24 cellular contexts compared by ENCODE assay signal in genomic region chrX:115939636-115940160, GRCh38.
DNase-seq lines count a peak whose midpoint lies in the region; ATAC-seq, FAIRE-seq and TF ChIP-seq lines count a peak whose summit lies in the region.
"Had no signal": no experiment of that assay in that cellular context is flagged by ENCODE, and none has a peak within 500 bp of the region (broad histone marks: within the 10 kb centered on the region; RNA-seq: fewer than 3 reads in every experiment).

No MANE protein-coding gene starts in this region.

- H2AFZ ChIP-seq in osteoblast (ENCODE audit: low read length), result no peak overlapping the region
- H2AFZ ChIP-seq: GM23338 had no signal

- H3K4me1 ChIP-seq in osteoblast (ENCODE audit: insufficient read depth, low read length), result no peaks in the 10 kb centered on the region
- H3K4me1 ChIP-seq: prostate gland, tibial nerve had no signal

- H3K36me3 ChIP-seq in WERI-Rb-1 (no peaks in the 10 kb centered on the region), osteoblast (ENCODE audit: insufficient read depth, low read length) (no peaks in the 10 kb centered on the region)
- H3K36me3 ChIP-seq: prostate gland had no signal

- no peak overlapping the region for H3K4me3 ChIP-seq in WERI-Rb-1 (ENCODE audit: low read depth, low read length)
- H3K4me3 ChIP-seq in osteoblast (ENCODE audit: insufficient read depth, low read length), result no peak overlapping the region
- H3K4me3 ChIP-seq: GM23338, lung, prostate gland, tibial nerve had no signal

- H4K20me1 ChIP-seq in osteoblast (ENCODE audit: insufficient read depth, low read length), result no peaks in the 10 kb centered on the region

- H3K27me3 Mint-ChIP-seq in progenitor cell of endocrine pancreas, result no peaks in the 10 kb centered on the region
- H3K27me3 Mint-ChIP-seq: activated CD4-positive, alpha-beta memory T cell treated with anti-CD3 and anti-CD28 coated beads, Interleukin-2, amount 10 ng/mL, durations not matched to agents 7 days and 5 days; activated naive CD8-positive, alpha-beta T cell treated with anti-CD3 and anti-CD28 coated beads for 36 hours; central memory CD8-positive, alpha-beta T cell had no signal

- H3K27me3 ChIP-seq in WERI-Rb-1 (ENCODE audit: insufficient read depth, low read depth, severe bottlenecking), result no peaks in the 10 kb centered on the region
- peaks cover 11% of the 10 kb centered on the region for H3K27me3 ChIP-seq in osteoblast (ENCODE audit: insufficient read depth, low read length)

- H3K4me2 ChIP-seq in osteoblast (ENCODE audit: insufficient read depth, low read length), result no peak overlapping the region

- peak; percentile 60 for FAIRE-seq in GM18507 (lab: Jason Lieb, UNC)

- H3K27ac Mint-ChIP-seq in progenitor cell of endocrine pancreas, result no peak overlapping the region
- H3K27ac Mint-ChIP-seq: activated CD4-positive, alpha-beta memory T cell treated with anti-CD3 and anti-CD28 coated beads, Interleukin-2, amount 10 ng/mL, durations not matched to agents 7 days and 5 days; activated naive CD8-positive, alpha-beta T cell treated with anti-CD3 and anti-CD28 coated beads for 36 hours; GM23338 had no signal

- no peaks in the 10 kb centered on the region for H3K79me2 ChIP-seq in osteoblast (ENCODE audit: insufficient read depth, low read length)

- TF ChIP-seq CTCF in 22Rv1 (IDR thresholded peaks at IDR 0.05) (no peak), WERI-Rb-1 (IDR thresholded peaks at IDR 0.05; ENCODE audit: low read depth, low read length) (no peak), progenitor cell of endocrine pancreas (IDR thresholded peaks at IDR 0.05; ENCODE audit: unreplicated experiment) (no peak), osteoblast (IDR thresholded peaks at IDR 0.05; ENCODE audit: extremely low read depth, low read depth, low read length) (no peak)

- no peak for DNase-seq in GM18507 (ENCODE audit: extremely low spot score, insufficient read length, low read depth)
- no peak for DNase-seq in WERI-Rb-1
- no peak for DNase-seq in progenitor cell of endocrine pancreas (ENCODE audit: low spot score, unreplicated experiment)
- no peak for DNase-seq in NCI-H2029 (lab: John Stamatoyannopoulos, UW)
- no peak for DNase-seq in osteoblast (ENCODE audit: insufficient read length, low spot score, missing footprints)
- DNase-seq in caudate nucleus (lab: John Stamatoyannopoulos, UW), result no peak
- DNase-seq: activated CD4-positive, alpha-beta memory T cell treated with anti-CD3 and anti-CD28 coated beads, Interleukin-2, amount 10 ng/mL, durations not matched to agents 7 days and 5 days; activated CD4-positive, CD25-positive, alpha-beta regulatory T cell treated with anti-CD3 and anti-CD28 coated beads, Interleukin-2, amount 50 U/mL, for 72 hours; activated effector memory CD4-positive, alpha-beta T cell treated with Interleukin-2 at 50 U/mL for 16 hours; activated naive CD8-positive, alpha-beta T cell treated with anti-CD3 and anti-CD28 coated beads for 36 hours; CD8-positive, alpha-beta memory T cell; DMS153; GDM1; kidney; NCI-H1105 treated with DMSO at 0.1 percent for 48 hours; NCI-H2081; NCI-H446 had no signal

- H3K9me3 Mint-ChIP-seq in progenitor cell of endocrine pancreas (ENCODE audit: low read depth), result peaks cover 23% of the 10 kb centered on the region
- H3K9me3 Mint-ChIP-seq: activated naive CD8-positive, alpha-beta T cell treated with anti-CD3 and anti-CD28 coated beads for 36 hours; central memory CD8-positive, alpha-beta T cell had no signal

- H3K9me3 ChIP-seq in WERI-Rb-1 (ENCODE audit: severe bottlenecking) (no peaks in the 10 kb centered on the region), osteoblast (ENCODE audit: low read depth, low read length) (no peaks in the 10 kb centered on the region)
- H3K9me3 ChIP-seq: prostate gland, tibial nerve had no signal

- H3K27ac ChIP-seq in 22Rv1 (peak overlapping the region; percentile 73), WERI-Rb-1 (peak overlapping the region; percentile 97), osteoblast (ENCODE audit: low read depth, low read length) (no peak overlapping the region), caudate nucleus (ENCODE audit: low read depth, low read length) (no peak overlapping the region)
- H3K27ac ChIP-seq: prostate gland, tibial nerve had no signal

- ATAC-seq in HG03442 (IDR thresholded peaks at IDR 0.05; ENCODE audit: unreplicated experiment), result peak; percentile 28

- peaks cover 5% of the 10 kb centered on the region for H3K4me1 Mint-ChIP-seq in progenitor cell of endocrine pancreas (ENCODE audit: low read depth)
- H3K4me1 Mint-ChIP-seq: activated CD4-positive, alpha-beta memory T cell treated with anti-CD3 and anti-CD28 coated beads, Interleukin-2, amount 10 ng/mL, durations not matched to agents 7 days and 5 days; activated naive CD8-positive, alpha-beta T cell treated with anti-CD3 and anti-CD28 coated beads for 36 hours; central memory CD8-positive, alpha-beta T cell had no signal

- no peak overlapping the region for H3K4me3 Mint-ChIP-seq in progenitor cell of endocrine pancreas (ENCODE audit: low read depth)
- H3K4me3 Mint-ChIP-seq: activated CD4-positive, alpha-beta memory T cell treated with anti-CD3 and anti-CD28 coated beads, Interleukin-2, amount 10 ng/mL, durations not matched to agents 7 days and 5 days; activated naive CD8-positive, alpha-beta T cell treated with anti-CD3 and anti-CD28 coated beads for 36 hours; CD8-positive, alpha-beta memory T cell; central memory CD8-positive, alpha-beta T cell; GM23338 had no signal

- H3K36me3 Mint-ChIP-seq in progenitor cell of endocrine pancreas (ENCODE audit: insufficient read depth), result peaks cover 54% of the 10 kb centered on the region
- H3K36me3 Mint-ChIP-seq: activated naive CD8-positive, alpha-beta T cell treated with anti-CD3 and anti-CD28 coated beads for 36 hours; CD8-positive, alpha-beta memory T cell had no signal

Comparison
In these comparisons a context has a peak if more than half of its experiments do, and no peak if none do; other contexts are left out.
1. H3K27ac ChIP-seq: peak in 22Rv1 (single experiment) and WERI-Rb-1 (single experiment); none in osteoblast (single experiment) and caudate nucleus (single experiment).